Comparison of ENCODE assay signal across 8 cellular contexts in the genomic region with DNA sequence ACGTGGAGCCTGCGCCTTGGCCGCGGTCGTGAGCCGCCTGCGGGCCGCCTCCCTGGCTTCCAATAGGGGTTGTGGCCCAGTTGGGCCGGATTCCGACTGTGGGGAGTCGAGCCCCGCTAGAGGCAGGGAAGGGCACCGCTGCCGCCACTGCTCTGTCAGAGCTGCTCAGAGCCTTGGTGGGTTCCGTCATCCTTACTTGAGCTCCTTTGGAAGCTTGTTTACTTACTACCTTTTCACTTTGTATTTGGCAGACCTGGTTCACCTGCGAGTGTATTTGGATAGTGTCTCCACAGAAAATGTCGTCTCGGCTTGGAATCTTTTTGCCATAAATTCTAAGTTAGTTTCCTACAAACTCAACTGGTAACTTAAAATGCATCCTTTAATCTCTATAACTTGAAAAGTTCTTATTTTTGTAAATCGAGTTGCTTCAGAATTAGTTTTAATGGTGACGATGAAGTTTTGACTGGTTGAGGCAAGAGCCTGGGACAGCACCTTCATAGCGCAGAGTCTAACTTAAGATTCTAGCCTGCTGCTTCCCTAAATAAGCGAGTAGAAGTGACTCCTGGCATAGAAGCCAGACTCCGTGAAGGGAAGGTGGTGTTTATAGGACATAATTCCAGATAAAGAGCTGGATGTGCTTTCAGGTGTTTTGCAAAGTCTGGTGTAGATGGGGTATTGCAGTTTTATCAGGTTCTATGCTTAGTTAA. TPM values are rescaled to one million over a fixed set of nuclear protein-coding genes. Genes with fewer than 3 reads are reported as not detected.
DNase-seq lines count a peak whose midpoint lies in the region; ATAC-seq and TF ChIP-seq lines count a peak whose summit lies in the region.

No MANE protein-coding gene starts in this region.

- H3K27ac ChIP-seq in hepatocyte (peak overlapping the region; percentile 94), skin epidermis (peak overlapping the region; percentile 72 to 96 (median 90))

- peaks cover 26% of the 10 kb centered on the region for H3K4me1 ChIP-seq in hepatocyte (ENCODE audit: insufficient read depth)

- 5% methylated on average over 23 of the region's 23 CpGs for WGBS in hepatocyte (ENCODE audit: low lambda C conversion rate, missing lambda C conversion rate)

- H3K4me2 ChIP-seq in hepatocyte = peak overlapping the region; percentile 78

- H4K20me1 ChIP-seq in hepatocyte (ENCODE audit: insufficient read depth, poor library complexity, severe bottlenecking) = peaks cover 7% of the 10 kb centered on the region

- peaks cover 10% of the 10 kb centered on the region for H3K36me3 Mint-ChIP-seq in WTC11

- no peaks in the 10 kb centered on the region for H3K36me3 ChIP-seq in hepatocyte (replicated peaks; ENCODE audit: insufficient read depth, low read depth)

- H2AFZ ChIP-seq in hepatocyte = peak overlapping the region; percentile 66

- CTCF ChIA-PET in AG04449 (lab: Yijun Ruan, JAX) (interaction anchor here (1.2 to 3.3 kb wide), 6 partner anchors 22 to 300 kb away, joined by 3 to 15 read pairs (median 8); a partner anchor contains a TSS), WTC11 (lab: Charles Lee) (interaction anchor here (1.4 to 5.4 kb wide), 7 partner anchors 11 to 459 kb away, joined by 3 to 60 read pairs (median 11); a partner anchor contains a TSS)

- no peaks in the 10 kb centered on the region for H3K27me3 Mint-ChIP-seq in WTC11 (ENCODE audit: low read depth)

- TF ChIP-seq CTCF in AG04449 (IDR thresholded peaks at IDR 0.05; ENCODE audit: insufficient read depth, low read length, missing control alignments) (no peak), WTC11 (IDR thresholded peaks at IDR 0.05) (no peak), hepatocyte (IDR thresholded peaks at IDR 0.05; ENCODE audit: poor library complexity) (no peak)

- no peaks in the 10 kb centered on the region for H3K27me3 ChIP-seq in hepatocyte

- ATAC-seq in GM18868 (IDR thresholded peaks at IDR 0.05; ENCODE audit: unreplicated experiment) (peak; percentile 18), HG03159 (IDR thresholded peaks at IDR 0.05; ENCODE audit: unreplicated experiment) (peak; percentile 23), WTC11 (peak; percentile 5), GM21717 (IDR thresholded peaks at IDR 0.05; ENCODE audit: unreplicated experiment) (no peak)

- H3K4me1 Mint-ChIP-seq in WTC11 = peaks cover 27% of the 10 kb centered on the region

- peak overlapping the region; percentile 94 for H3K27ac Mint-ChIP-seq in WTC11

- POLR2A ChIA-PET in AG04449 (lab: Yijun Ruan, JAX) (interaction anchor here (0.6 to 1.6 kb wide), 5 partner anchors 15 to 59 kb away, joined by 3 to 5 read pairs (median 4); a partner anchor contains a TSS), WTC11 (lab: Charles Lee) (interaction anchor here (0.6 to 5.0 kb wide), 7 partner anchors 11 to 463 kb away, joined by 3 to 125 read pairs (median 9); a partner anchor contains a TSS)

- H3K4me3 ChIP-seq in AG04449 (ENCODE audit: low read depth, low read length) (peak overlapping the region; percentile 72), hepatocyte (peak overlapping the region; percentile 75), skin epidermis (peak overlapping the region; percentile 58 to 93 (median 79))

- H3K4me3 Mint-ChIP-seq in WTC11 = peak overlapping the region; percentile 95

- H3K79me2 ChIP-seq in hepatocyte = peaks cover 49% of the 10 kb centered on the region

- H3K9me2 ChIP-seq in hepatocyte (replicated peaks; ENCODE audit: insufficient read depth) = no peaks in the 10 kb centered on the region

- H3K9me3 Mint-ChIP-seq in WTC11 = no peaks in the 10 kb centered on the region

- H3K9me3 ChIP-seq in hepatocyte (ENCODE audit: low read depth) = no peaks in the 10 kb centered on the region

- DNase-seq in AG04449 (ENCODE audit: low read depth, low spot score) (no peak), WTC11 (ENCODE audit: low spot score) (no peak), hepatocyte (ENCODE audit: low spot score) (no peak), NCI-H1694 treated with DMSO at 0.1 percent for 48 hours (lab: John Stamatoyannopoulos, UW) (no peak)

TF ChIP-seq in WTC11, 78 proteins besides CTCF, POLR2A, EP300 and RAD21 (continues in another document):
- TF ChIP-seq ZNF416 (CRISPR knock-in tag; IDR thresholded peaks at IDR 0.05) (no peak), ZNF671 (CRISPR knock-in tag; IDR thresholded peaks at IDR 0.05) (no peak), ZNF121 (CRISPR knock-in tag; IDR thresholded peaks at IDR 0.05) (no peak), ZNF219 (CRISPR knock-in tag; IDR thresholded peaks at IDR 0.05; ENCODE audit: borderline replicate concordance) (no peak), HMGA2 (CRISPR knock-in tag; IDR thresholded peaks at IDR 0.05) (no peak)
- TF ChIP-seq, protein P1, sequence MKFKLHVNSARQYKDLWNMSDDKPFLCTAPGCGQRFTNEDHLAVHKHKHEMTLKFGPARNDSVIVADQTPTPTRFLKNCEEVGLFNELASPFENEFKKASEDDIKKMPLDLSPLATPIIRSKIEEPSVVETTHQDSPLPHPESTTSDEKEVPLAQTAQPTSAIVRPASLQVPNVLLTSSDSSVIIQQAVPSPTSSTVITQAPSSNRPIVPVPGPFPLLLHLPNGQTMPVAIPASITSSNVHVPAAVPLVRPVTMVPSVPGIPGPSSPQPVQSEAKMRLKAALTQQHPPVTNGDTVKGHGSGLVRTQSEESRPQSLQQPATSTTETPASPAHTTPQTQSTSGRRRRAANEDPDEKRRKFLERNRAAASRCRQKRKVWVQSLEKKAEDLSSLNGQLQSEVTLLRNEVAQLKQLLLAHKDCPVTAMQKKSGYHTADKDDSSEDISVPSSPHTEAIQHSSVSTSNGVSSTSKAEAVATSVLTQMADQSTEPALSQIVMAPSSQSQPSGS (CRISPR knock-in tag; IDR thresholded peaks at IDR 0.05; ENCODE audit: borderline replicate concordance, low read depth) = no peak
- TF ChIP-seq, protein P2, sequence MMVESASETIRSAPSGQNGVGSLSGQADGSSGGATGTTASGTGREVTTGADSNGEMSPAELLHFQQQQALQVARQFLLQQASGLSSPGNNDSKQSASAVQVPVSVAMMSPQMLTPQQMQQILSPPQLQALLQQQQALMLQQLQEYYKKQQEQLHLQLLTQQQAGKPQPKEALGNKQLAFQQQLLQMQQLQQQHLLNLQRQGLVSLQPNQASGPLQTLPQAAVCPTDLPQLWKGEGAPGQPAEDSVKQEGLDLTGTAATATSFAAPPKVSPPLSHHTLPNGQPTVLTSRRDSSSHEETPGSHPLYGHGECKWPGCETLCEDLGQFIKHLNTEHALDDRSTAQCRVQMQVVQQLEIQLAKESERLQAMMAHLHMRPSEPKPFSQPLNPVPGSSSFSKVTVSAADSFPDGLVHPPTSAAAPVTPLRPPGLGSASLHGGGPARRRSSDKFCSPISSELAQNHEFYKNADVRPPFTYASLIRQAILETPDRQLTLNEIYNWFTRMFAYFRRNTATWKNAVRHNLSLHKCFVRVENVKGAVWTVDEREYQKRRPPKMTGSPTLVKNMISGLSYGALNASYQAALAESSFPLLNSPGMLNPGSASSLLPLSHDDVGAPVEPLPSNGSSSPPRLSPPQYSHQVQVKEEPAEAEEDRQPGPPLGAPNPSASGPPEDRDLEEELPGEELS (CRISPR knock-in tag; IDR thresholded peaks at IDR 0.05) = no peak
- TF ChIP-seq, protein P3, sequence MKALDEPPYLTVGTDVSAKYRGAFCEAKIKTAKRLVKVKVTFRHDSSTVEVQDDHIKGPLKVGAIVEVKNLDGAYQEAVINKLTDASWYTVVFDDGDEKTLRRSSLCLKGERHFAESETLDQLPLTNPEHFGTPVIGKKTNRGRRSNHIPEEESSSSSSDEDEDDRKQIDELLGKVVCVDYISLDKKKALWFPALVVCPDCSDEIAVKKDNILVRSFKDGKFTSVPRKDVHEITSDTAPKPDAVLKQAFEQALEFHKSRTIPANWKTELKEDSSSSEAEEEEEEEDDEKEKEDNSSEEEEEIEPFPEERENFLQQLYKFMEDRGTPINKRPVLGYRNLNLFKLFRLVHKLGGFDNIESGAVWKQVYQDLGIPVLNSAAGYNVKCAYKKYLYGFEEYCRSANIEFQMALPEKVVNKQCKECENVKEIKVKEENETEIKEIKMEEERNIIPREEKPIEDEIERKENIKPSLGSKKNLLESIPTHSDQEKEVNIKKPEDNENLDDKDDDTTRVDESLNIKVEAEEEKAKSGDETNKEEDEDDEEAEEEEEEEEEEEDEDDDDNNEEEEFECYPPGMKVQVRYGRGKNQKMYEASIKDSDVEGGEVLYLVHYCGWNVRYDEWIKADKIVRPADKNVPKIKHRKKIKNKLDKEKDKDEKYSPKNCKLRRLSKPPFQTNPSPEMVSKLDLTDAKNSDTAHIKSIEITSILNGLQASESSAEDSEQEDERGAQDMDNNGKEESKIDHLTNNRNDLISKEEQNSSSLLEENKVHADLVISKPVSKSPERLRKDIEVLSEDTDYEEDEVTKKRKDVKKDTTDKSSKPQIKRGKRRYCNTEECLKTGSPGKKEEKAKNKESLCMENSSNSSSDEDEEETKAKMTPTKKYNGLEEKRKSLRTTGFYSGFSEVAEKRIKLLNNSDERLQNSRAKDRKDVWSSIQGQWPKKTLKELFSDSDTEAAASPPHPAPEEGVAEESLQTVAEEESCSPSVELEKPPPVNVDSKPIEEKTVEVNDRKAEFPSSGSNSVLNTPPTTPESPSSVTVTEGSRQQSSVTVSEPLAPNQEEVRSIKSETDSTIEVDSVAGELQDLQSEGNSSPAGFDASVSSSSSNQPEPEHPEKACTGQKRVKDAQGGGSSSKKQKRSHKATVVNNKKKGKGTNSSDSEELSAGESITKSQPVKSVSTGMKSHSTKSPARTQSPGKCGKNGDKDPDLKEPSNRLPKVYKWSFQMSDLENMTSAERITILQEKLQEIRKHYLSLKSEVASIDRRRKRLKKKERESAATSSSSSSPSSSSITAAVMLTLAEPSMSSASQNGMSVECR (CRISPR knock-in tag; IDR thresholded peaks at IDR 0.05; ENCODE audit: borderline replicate concordance) = no peak

RNA-seq across cellular contexts. Expression of a gene that starts 0.8 kb away (rescaled TPM):
- total RNA-seq in WTC11 (2021) (113 to 119 TPM (median 115 TPM) in 3 replicates), hepatocyte (59.9 and 63.7 TPM in 2 replicates)
- polyA plus RNA-seq in hepatocyte = 44.6 and 50.3 TPM in 2 replicates

RNA-seq across cellular contexts. Expression of a gene that starts 41.7 kb away (rescaled TPM):
- total RNA-seq in WTC11 (2021) (11.0 to 12.7 TPM (median 11.5 TPM) in 3 replicates), hepatocyte (6.7 and 8.1 TPM in 2 replicates)
- 10.4 and 14.0 TPM in 2 replicates for polyA plus RNA-seq in hepatocyte

RNA-seq across cellular contexts. Expression of a gene that starts 48.6 kb away (rescaled TPM):
- total RNA-seq in WTC11 (2021) (54.6 to 66.6 TPM (median 57.8 TPM) in 3 replicates), hepatocyte (19.0 and 26.5 TPM in 2 replicates)
- 32.7 and 39.7 TPM in 2 replicates for polyA plus RNA-seq in hepatocyte

RNA-seq across cellular contexts. Expression of a gene that starts 58.6 kb away (rescaled TPM):
- total RNA-seq in WTC11 (2021) (10.1 to 11.9 TPM (median 11.5 TPM) in 3 replicates), hepatocyte (20.9 and 24.5 TPM in 2 replicates)
- polyA plus RNA-seq in hepatocyte = 30.1 and 31.6 TPM in 2 replicates

RNA-seq across cellular contexts. Expression of a gene that starts 59.1 kb away (rescaled TPM):
- total RNA-seq in WTC11 (2021) = 367 to 398 TPM (median 389 TPM) in 3 replicates
- total RNA-seq in hepatocyte = 434 and 527 TPM in 2 replicates
- polyA plus RNA-seq in hepatocyte = 371 and 392 TPM in 2 replicates
